22 cellular contexts compared by ENCODE assay signal in genomic region chr3:14905055-14905657, GRCh38. TPM values are rescaled to one million over a fixed set of nuclear protein-coding genes. Genes with fewer than 3 reads are reported as not detected.
DNase-seq lines count a peak whose midpoint lies in the region; ATAC-seq, FAIRE-seq and TF ChIP-seq lines count a peak whose summit lies in the region.
"Had no signal": no experiment of that assay in that cellular context is flagged by ENCODE, and none has a peak within 500 bp of the region (broad histone marks: within the 10 kb centered on the region; RNA-seq: fewer than 3 reads in every experiment).

No MANE protein-coding gene starts in this region.

- WGBS in GM23248 (ENCODE audit: low coverage in 1 of 2, low lambda C conversion rate in 2 of 2, missing lambda C conversion rate in 2 of 2), 2 experiments: 70 to 72% methylated on average over 6 of the region's 6 CpGs

- H2AFZ ChIP-seq in DND-41 (ENCODE audit: low read depth, low read length) (no peak overlapping the region), GM23248 (no peak overlapping the region)

- H3K79me2 ChIP-seq in DND-41 (ENCODE audit: insufficient read depth, low read length) (no peaks in the 10 kb centered on the region), GM23248 (ENCODE audit: insufficient read depth) (no peaks in the 10 kb centered on the region)

- H3K27ac ChIP-seq in DND-41 (ENCODE audit: low read length) (peak overlapping the region; percentile 74; the same call in 1 of the 2 replicates), GM23248 (no peak overlapping the region)

- no peaks in the 10 kb centered on the region for H3K9me2 ChIP-seq in GM23248 (ENCODE audit: insufficient read depth)

- H3K4me3 ChIP-seq in DND-41 (ENCODE audit: low read depth in 1 of 2, low read length in 2 of 2) (no peak overlapping the region), GM23248 (no peak overlapping the region), bronchial epithelial cell (ENCODE audit: low read depth, low read length) (no peak overlapping the region)

- no peaks in the 10 kb centered on the region for H4K20me1 ChIP-seq in DND-41 (ENCODE audit: insufficient read depth, low read length)
- H4K20me1 ChIP-seq in GM23248 (ENCODE audit: insufficient read depth): no peaks in the 10 kb centered on the region

- TF ChIP-seq CTCF in DND-41 (IDR thresholded peaks at IDR 0.05; ENCODE audit: borderline replicate concordance, extremely low read depth, low read length, poor library complexity, severe bottlenecking) (no peak), bronchial epithelial cell (IDR thresholded peaks at IDR 0.05; ENCODE audit: insufficient read depth, low read length, severe bottlenecking) (no peak)

- no peaks in the 10 kb centered on the region for H3F3A ChIP-seq in GM23248 (ENCODE audit: insufficient read depth)

- no peak for DNase-seq in DND-41
- DNase-seq in GM23248: peak; percentile 14
- DNase-seq in OCI-M1 (lab: John Stamatoyannopoulos, UW): peak; percentile 8
- no peak for DNase-seq in bronchial epithelial cell (ENCODE audit: low read depth)
- DNase-seq in GOT3 (lab: John Stamatoyannopoulos, UW): no peak
- no peak for DNase-seq in HuH-7.5 (ENCODE audit: low spot score)
- no peak for DNase-seq in dedifferentiated amniotic fluid mesenchymal stem cell (ENCODE audit: extremely low spot score)
- DNase-seq: ACHN; BE2C; C1 segment of cervical spinal cord; CD4-positive, CD25-positive, alpha-beta regulatory T cell; CD8-positive, alpha-beta memory T cell; COR-L47; DMS 273 treated with DMSO at 0.1 percent for 48 hours; DMS53; IMR-90; Kasumi-1; KBM-7 had no signal

- H3K27me3 ChIP-seq in DND-41 (ENCODE audit: insufficient read depth, low read length, poor library complexity): no peaks in the 10 kb centered on the region
- H3K27me3 ChIP-seq in GM23248 (replicated peaks; ENCODE audit: insufficient read depth): no peaks in the 10 kb centered on the region
- peaks cover 1% of the 10 kb centered on the region for H3K27me3 ChIP-seq in bronchial epithelial cell (ENCODE audit: control insufficient read depth, insufficient read depth, low read length)
- H3K27me3 ChIP-seq: BE2C had no signal

- in situ Hi-C loops in GM23248 (cut with MboI): loop anchor here (25.0 kb wide), 1 partner anchor 393 kb away; no protein-coding TSS in a partner anchor

- FAIRE-seq in bronchial epithelial cell (lab: Jason Lieb, UNC): peak; percentile 28
- FAIRE-seq: A204.1, G401.6, GM12892, H1 had no signal

- H3K4me1 ChIP-seq in DND-41 (ENCODE audit: insufficient read depth, low read length) (peaks cover 38% of the 10 kb centered on the region), GM23248 (ENCODE audit: insufficient read depth) (no peaks in the 10 kb centered on the region)
- H3K4me1 ChIP-seq: BE2C had no signal

- H3K36me3 ChIP-seq in DND-41 (ENCODE audit: insufficient read depth, low read length): no peaks in the 10 kb centered on the region; the same call in 1 of the 2 replicates
- H3K36me3 ChIP-seq in GM23248 (ENCODE audit: low read depth): no peaks in the 10 kb centered on the region
- no peaks in the 10 kb centered on the region for H3K36me3 ChIP-seq in bronchial epithelial cell (ENCODE audit: control insufficient read depth, insufficient read depth, low read length)
- H3K36me3 ChIP-seq: BE2C had no signal

- no peak overlapping the region for H3K4me2 ChIP-seq in DND-41 (ENCODE audit: insufficient read depth, low read length)
- H3K4me2 ChIP-seq in GM23248 (ENCODE audit: unreplicated experiment): no peak overlapping the region

- H3K9ac ChIP-seq in DND-41 (ENCODE audit: low read depth, low read length): no peak overlapping the region
- H3K9ac ChIP-seq in GM23248: no peak overlapping the region

- H3K9me3 ChIP-seq in DND-41 (ENCODE audit: insufficient read depth, low read length, severe bottlenecking): peaks cover 8% of the 10 kb centered on the region
- no peaks in the 10 kb centered on the region for H3K9me3 ChIP-seq in GM23248 (ENCODE audit: low read depth)
- H3K9me3 ChIP-seq: BE2C had no signal

- no peak for ATAC-seq in DND-41 (ENCODE audit: insufficient read depth, low read depth)

RNA-seq across cellular contexts. Expression of gene NR2C2, which starts 42.2 kb away (rescaled TPM):
- total RNA-seq in GM23248 (2014; rRNA removed; shearing (Covaris generic)): 22.5 and 27.5 TPM in 2 replicates
- 7.1 and 9.6 TPM in 2 replicates for polyA plus RNA-seq in GM23248 (2016; fragmentation: Nextera tagmentation; extraction: Ambion mirVana)
- total RNA-seq in bronchial epithelial cell: 15.0 and 16.1 TPM in 2 replicates

Comparison
In these comparisons a context has a peak if more than half of its experiments do, and no peak if none do; other contexts are left out.
1. DNase-seq: peak in GM23248 (single experiment) and OCI-M1 (single experiment); none in DND-41 (single experiment), bronchial epithelial cell (single experiment), GOT3 (single experiment), HuH-7.5 (single experiment) and dedifferentiated amniotic fluid mesenchymal stem cell (single experiment).